17 cellular contexts compared by ENCODE assay signal in the genomic region with DNA sequence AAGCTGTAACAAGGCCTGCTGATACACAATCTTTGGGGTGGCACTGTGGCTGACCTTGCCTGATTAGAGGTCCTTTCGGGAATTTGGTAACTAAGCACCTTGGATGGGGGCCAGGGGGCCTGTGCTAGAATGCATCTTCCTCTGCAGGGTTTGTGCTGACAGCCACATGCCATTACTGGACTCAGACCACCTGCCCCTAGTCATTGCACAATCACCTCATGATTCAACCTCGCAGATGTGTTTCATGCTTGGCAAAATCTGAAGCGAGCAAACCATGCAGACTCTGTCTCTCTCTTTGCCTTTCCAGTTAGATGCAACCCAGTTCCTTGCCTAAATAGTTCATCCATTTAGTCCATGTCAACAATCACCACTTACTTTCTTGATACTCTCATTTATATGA.
A peak's percentile ranks its signal among the peaks of the same experiment; 100 is the strongest.
DNase-seq lines count a peak whose midpoint lies in the region; ATAC-seq and TF ChIP-seq lines count a peak whose summit lies in the region.
"Had no signal": no experiment of that assay in that cellular context is flagged by ENCODE, and none has a peak within 500 bp of the region (broad histone marks: within the 10 kb centered on the region; RNA-seq: fewer than 3 reads in every experiment).

No MANE protein-coding gene starts in this region.

- ATAC-seq in GM18909 (IDR thresholded peaks at IDR 0.05; ENCODE audit: poor library complexity, unreplicated experiment), result no peak

- 86 to 88% methylated on average over 3 of the region's 3 CpGs for WGBS in tibial nerve, 2 donors

- H3K4me3 ChIP-seq in left ventricle myocardium inferior (no peak overlapping the region), tibial nerve (no peak overlapping the region)
- H3K4me3 ChIP-seq: prostate gland, suprapubic skin had no signal

- H3K27me3 ChIP-seq in left ventricle myocardium inferior (ENCODE audit: low read depth) (peaks cover 5% of the 10 kb centered on the region), tibial nerve (no peaks in the 10 kb centered on the region)
- H3K27me3 ChIP-seq: suprapubic skin had no signal

- DNase-seq in NCI-H2171 treated with DMSO at 0.1 percent for 48 hours (lab: John Stamatoyannopoulos, UW), result peak; percentile 2
- DNase-seq in NCI-H2171 (lab: John Stamatoyannopoulos, UW), result no peak
- peak; percentile 91 for DNase-seq in amniotic epithelial cell (ENCODE audit: low read depth)
- DNase-seq in left ventricle myocardium inferior, result peak; percentile 75
- DNase-seq in tibial nerve (ENCODE audit: low spot score in 2 of 2), result peak; percentile 46 to 73
- no peak for DNase-seq in stimulated activated naive CD4-positive, alpha-beta T cell (lab: John Stamatoyannopoulos, UW)
- no peak for DNase-seq in nucleus accumbens (lab: John Stamatoyannopoulos, UW)
- DNase-seq: 8988T; activated CD4-positive, alpha-beta T cell treated with anti-CD3 and anti-CD28 coated beads, Interleukin-2, amount 10 ng/mL, durations not matched to agents 7 days and 5 days; activated naive CD4-positive, alpha-beta T cell; cerebellar nuclear complex; DMS79 treated with DMSO at 0.1 percent for 48 hours; NCI-H1105 treated with DMSO at 0.1 percent for 48 hours; NCI-H774 had no signal

- H3K9me3 ChIP-seq in left ventricle myocardium inferior (replicated peaks), result no peaks in the 10 kb centered on the region
- H3K9me3 ChIP-seq in tibial nerve, result no peaks in the 10 kb centered on the region
- H3K9me3 ChIP-seq: prostate gland, suprapubic skin had no signal

- H3K36me3 ChIP-seq in left ventricle myocardium inferior (no peaks in the 10 kb centered on the region), tibial nerve (no peaks in the 10 kb centered on the region)
- H3K36me3 ChIP-seq: prostate gland, suprapubic skin had no signal

- peaks cover 9% of the 10 kb centered on the region for H3K4me1 ChIP-seq in left ventricle myocardium inferior
- H3K4me1 ChIP-seq in tibial nerve, result peaks cover 0 to 18% (median 2%) of the 10 kb centered on the region in 4 donors
- H3K4me1 ChIP-seq: prostate gland, suprapubic skin had no signal

- intact Hi-C loops in left ventricle myocardium inferior (cut with micrococcal nuclease), result no loop called here

- peak in 1 of 2 donors; percentile 76 for TF ChIP-seq EP300 in tibial nerve (IDR thresholded peaks at IDR 0.05)

- H3K27ac ChIP-seq in left ventricle myocardium inferior (replicated peaks) (no peak overlapping the region), tibial nerve (no peak overlapping the region)
- H3K27ac ChIP-seq: prostate gland, suprapubic skin had no signal

- TF ChIP-seq POLR2A in tibial nerve (IDR thresholded peaks at IDR 0.05), result no peak

- TF ChIP-seq CTCF in left ventricle myocardium inferior (IDR thresholded peaks at IDR 0.05; ENCODE audit: borderline replicate concordance), result no peak
- no peak for TF ChIP-seq CTCF in tibial nerve (IDR thresholded peaks at IDR 0.05)

Comparison
In these comparisons a context has a peak if more than half of its experiments do, and no peak if none do; other contexts are left out.
1. DNase-seq: peak in NCI-H2171 treated with DMSO at 0.1 percent for 48 hours (single experiment), amniotic epithelial cell (single experiment), left ventricle myocardium inferior (single experiment) and tibial nerve (2 of 2); none in NCI-H2171 (single experiment), stimulated activated naive CD4-positive, alpha-beta T cell (0 of 6) and nucleus accumbens (0 of 56).